Comparison of ENCODE assay signal across 10 cellular contexts in the genomic region with DNA sequence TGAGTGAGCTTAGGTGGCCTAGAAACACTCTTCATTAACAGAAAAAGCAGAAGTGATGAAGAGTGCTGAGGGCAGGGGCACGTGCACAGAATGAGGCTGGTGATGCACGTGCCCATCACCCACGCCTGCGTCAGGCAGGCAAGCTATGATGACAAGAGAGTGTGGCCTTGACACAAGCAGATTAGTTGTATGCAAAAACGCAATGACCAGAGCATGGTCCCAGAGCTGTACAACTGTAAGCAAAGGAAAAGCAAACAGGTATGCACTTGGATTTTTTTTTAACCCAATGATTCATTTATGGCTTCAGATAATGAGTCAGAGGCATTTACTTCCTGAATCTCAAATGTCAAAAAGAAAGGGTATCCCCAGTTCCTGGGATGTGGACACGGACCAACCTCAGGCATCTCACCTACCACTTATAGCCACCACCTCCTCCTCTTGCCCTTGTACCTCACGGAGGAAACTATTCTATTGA. TPM values are rescaled to one million over a fixed set of nuclear protein-coding genes. Genes with fewer than 3 reads are reported as not detected.
A peak's percentile ranks its signal among the peaks of the same experiment; 100 is the strongest.
DNase-seq lines count a peak whose midpoint lies in the region; ATAC-seq and TF ChIP-seq lines count a peak whose summit lies in the region.
"Had no signal": no experiment of that assay in that cellular context is flagged by ENCODE, and none has a peak within 500 bp of the region (broad histone marks: within the 10 kb centered on the region; RNA-seq: fewer than 3 reads in every experiment).

No MANE protein-coding gene starts in this region.

- TF ChIP-seq CTCF in GM13976 (IDR thresholded peaks at IDR 0.05; ENCODE audit: borderline replicate concordance, control extremely low read depth, extremely low read depth, insufficient read depth, missing control alignments): no peak

- H3K27me3 Mint-ChIP-seq in memory B cell: peaks cover 20% of the 10 kb centered on the region
- H3K27me3 Mint-ChIP-seq in activated T-cell treated with anti-CD3 and anti-CD28 coated beads, Interleukin-2, amount 50 U/mL, for 4 hours (ENCODE audit: low read depth): peaks cover 29% of the 10 kb centered on the region

- intact Hi-C loops in Right ventricle myocardium superior (cut with DNase I): no loop called here

- in situ Hi-C loops in GM13976 (cut with MboI; ENCODE audit: low sequenced_read_pairs, unreplicated experiment): no loop called here

- H3K27ac Mint-ChIP-seq in memory B cell: no peak overlapping the region
- H3K27ac Mint-ChIP-seq: brain had no signal

- ATAC-seq in GM18868 (IDR thresholded peaks at IDR 0.05; ENCODE audit: unreplicated experiment) (peak; percentile 91), HG02610 (IDR thresholded peaks at IDR 0.05; ENCODE audit: unreplicated experiment) (peak; percentile 92), memory B cell (ENCODE audit: low read depth) (peak; percentile 80), Right ventricle myocardium superior (ENCODE audit: poor library complexity) (no peak)
- ATAC-seq in activated T-cell treated with anti-CD3 and anti-CD28 coated beads, Interleukin-2, amount 50 U/mL, for 4 hours: no peak

- no peak overlapping the region for H3K4me3 Mint-ChIP-seq in memory B cell
- no peak overlapping the region for H3K4me3 Mint-ChIP-seq in activated T-cell treated with anti-CD3 and anti-CD28 coated beads, Interleukin-2, amount 50 U/mL, for 4 hours
- H3K4me3 Mint-ChIP-seq: brain had no signal

- H3K36me3 Mint-ChIP-seq in memory B cell: no peaks in the 10 kb centered on the region
- no peaks in the 10 kb centered on the region for H3K36me3 Mint-ChIP-seq in activated T-cell treated with anti-CD3 and anti-CD28 coated beads, Interleukin-2, amount 50 U/mL, for 4 hours (ENCODE audit: insufficient read depth)
- H3K36me3 Mint-ChIP-seq: brain had no signal

- H3K4me1 Mint-ChIP-seq in memory B cell: peaks cover 6% of the 10 kb centered on the region
- H3K4me1 Mint-ChIP-seq in activated T-cell treated with anti-CD3 and anti-CD28 coated beads, Interleukin-2, amount 50 U/mL, for 4 hours (ENCODE audit: low read depth): peaks cover under 1% of the 10 kb centered on the region

- H3K9me3 Mint-ChIP-seq in memory B cell: peaks cover 3% of the 10 kb centered on the region
- no peaks in the 10 kb centered on the region for H3K9me3 Mint-ChIP-seq in activated T-cell treated with anti-CD3 and anti-CD28 coated beads, Interleukin-2, amount 50 U/mL, for 4 hours

- DNase-seq in NAMALWA (ENCODE audit: low spot score) (peak; percentile 21), memory B cell (ENCODE audit: low spot score in 2 of 2) (no peak), GM13976 (ENCODE audit: low spot score) (no peak), Right ventricle myocardium superior (no peak), activated gamma-delta T cell (lab: John Stamatoyannopoulos, UW) (no peak)
- DNase-seq in activated T-cell treated with anti-CD3 and anti-CD28 coated beads, Interleukin-2, amount 50 U/mL, for 4 hours: no peak

RNA-seq across cellular contexts. Expression of a gene that starts 9.1 kb away (rescaled TPM):
- under 1 TPM in 1 of 3 donors, not detected in 2; 0.24 TPM for total RNA-seq in activated T-cell treated with anti-CD3 and anti-CD28 coated beads, Interleukin-2, amount 50 U/mL, for 4 hours
- 0.27 TPM for total RNA-seq in Right ventricle myocardium superior
- total RNA-seq: pulmonary artery endothelial cell had no signal

RNA-seq across cellular contexts. Expression of a gene that starts 27.4 kb away (rescaled TPM):
- not detected for total RNA-seq in activated T-cell treated with anti-CD3 and anti-CD28 coated beads, Interleukin-2, amount 50 U/mL, for 4 hours
- not detected for total RNA-seq in Right ventricle myocardium superior
- total RNA-seq: pulmonary artery endothelial cell had no signal

Comparison
In these comparisons a context has a peak if more than half of its experiments do, and no peak if none do; other contexts are left out.
1. ATAC-seq: peak in GM18868 (single experiment), HG02610 (single experiment) and memory B cell (single experiment); none in activated T-cell treated with anti-CD3 and anti-CD28 coated beads, Interleukin-2, amount 50 U/mL, for 4 hours (0 of 2) and Right ventricle myocardium superior (single experiment).